1 cellular context compared by ENCODE assay signal in genomic region chr1:218336353-218336752, GRCh38.
TF ChIP-seq lines count a peak whose summit lies in the region.

No MANE protein-coding gene starts in this region.

TF ChIP-seq in GM23338, 12 proteins besides CTCF, POLR2A, EP300 and RAD21 (continued from another document):
- TF ChIP-seq REST (IDR thresholded peaks at IDR 0.05; ENCODE audit: unreplicated experiment) (no peak), ETS1 (IDR thresholded peaks at IDR 0.05) (no peak), ZNF331 (CRISPR knock-in tag; IDR thresholded peaks at IDR 0.05; ENCODE audit: low read depth) (no peak), JUNB (IDR thresholded peaks at IDR 0.05; ENCODE audit: unreplicated experiment) (no peak), EZH2phosphoT487 (IDR thresholded peaks at IDR 0.05; ENCODE audit: unreplicated experiment) (no peak), CREB1 (CRISPR knock-in tag; IDR thresholded peaks at IDR 0.05; ENCODE audit: low read depth) (no peak), NANOG (IDR thresholded peaks at IDR 0.05; ENCODE audit: borderline replicate concordance) (no peak), POLR2AphosphoS5 (IDR thresholded peaks at IDR 0.05; ENCODE audit: low read depth) (no peak), ZNF462 (CRISPR knock-in tag; IDR thresholded peaks at IDR 0.05) (no peak), ZNF114 (CRISPR knock-in tag; IDR thresholded peaks at IDR 0.05) (no peak), STAT1 (IDR thresholded peaks at IDR 0.05; ENCODE audit: unreplicated experiment) (no peak)
